8 cellular contexts compared by ENCODE assay signal in genomic region chr7:138752568-138753518, GRCh38. TPM values are rescaled to one million over a fixed set of nuclear protein-coding genes. Genes with fewer than 3 reads are reported as not detected.
DNase-seq lines count a peak whose midpoint lies in the region; ATAC-seq and TF ChIP-seq lines count a peak whose summit lies in the region.
"Had no signal": no experiment of that assay in that cellular context is flagged by ENCODE, and none has a peak within 500 bp of the region (broad histone marks: within the 10 kb centered on the region; RNA-seq: fewer than 3 reads in every experiment).

No MANE protein-coding gene starts in this region.

- TF ChIP-seq CTCF in natural killer cell (IDR thresholded peaks at IDR 0.05) (no peak), uterus (IDR thresholded peaks at IDR 0.05) (no peak)

- peaks cover 5% of the 10 kb centered on the region for H3K9me3 Mint-ChIP-seq in activated naive CD8-positive, alpha-beta T cell treated with anti-CD3 and anti-CD28 coated beads for 36 hours
- H3K9me3 Mint-ChIP-seq in natural killer cell = no peaks in the 10 kb centered on the region

- H3K9me3 ChIP-seq in uterus = no peaks in the 10 kb centered on the region

- H3K27me3 Mint-ChIP-seq in activated naive CD8-positive, alpha-beta T cell treated with anti-CD3 and anti-CD28 coated beads for 36 hours = no peaks in the 10 kb centered on the region
- peaks cover 0 to 7% of the 10 kb centered on the region in 2 donors for H3K27me3 Mint-ChIP-seq in natural killer cell (ENCODE audit: low read depth in 2 of 2)

- no peak for TF ChIP-seq POLR2A in uterus (IDR thresholded peaks at IDR 0.05)

- peaks cover 46% of the 10 kb centered on the region for H3K4me1 Mint-ChIP-seq in activated naive CD8-positive, alpha-beta T cell treated with anti-CD3 and anti-CD28 coated beads for 36 hours
- peaks cover 16 to 36% of the 10 kb centered on the region in 2 donors for H3K4me1 Mint-ChIP-seq in natural killer cell

- H3K27ac ChIP-seq in uterus = no peak overlapping the region

- H3K4me1 ChIP-seq in uterus = no peaks in the 10 kb centered on the region

- peak overlapping the region; percentile 61 for H3K27ac Mint-ChIP-seq in activated naive CD8-positive, alpha-beta T cell treated with anti-CD3 and anti-CD28 coated beads for 36 hours
- peak overlapping the region; percentile 83 for H3K27ac Mint-ChIP-seq in natural killer cell

- H3K36me3 ChIP-seq in uterus = no peaks in the 10 kb centered on the region

- intact Hi-C loops in natural killer cell (cut with micrococcal nuclease) = loop anchor here (1.0 to 10.0 kb wide), 4 partner anchors 124 to 751 kb away; partner anchors contain the start of genes CREB3L2 and TRIM24
- intact Hi-C loops in uterus (cut with DNase I; ENCODE audit: low total_unique reads) = no loop called here

- no peaks in the 10 kb centered on the region for H3K36me3 Mint-ChIP-seq in activated naive CD8-positive, alpha-beta T cell treated with anti-CD3 and anti-CD28 coated beads for 36 hours
- H3K36me3 Mint-ChIP-seq in natural killer cell = no peaks in the 10 kb centered on the region

- ATAC-seq in GM19438 (IDR thresholded peaks at IDR 0.05; ENCODE audit: low read depth, unreplicated experiment) (peak; percentile 68), HG03460 (IDR thresholded peaks at IDR 0.05; ENCODE audit: unreplicated experiment) (peak; percentile 91), natural killer cell (peak; percentile 89 to 91 (median 89))

- DNase-seq in SW480 (ENCODE audit: low spot score) (peak; percentile 100), natural killer cell (peak; percentile 79), uterus (peak; percentile 17 to 18), globus pallidus (ENCODE audit: low spot score) (no peak)
- DNase-seq in activated naive CD8-positive, alpha-beta T cell treated with anti-CD3 and anti-CD28 coated beads for 36 hours = peak; percentile 84

- no peaks in the 10 kb centered on the region for H3K27me3 ChIP-seq in uterus

- no peak overlapping the region for H3K4me3 Mint-ChIP-seq in activated naive CD8-positive, alpha-beta T cell treated with anti-CD3 and anti-CD28 coated beads for 36 hours
- H3K4me3 Mint-ChIP-seq in natural killer cell = peak overlapping the region; percentile 31

- H3K4me3 ChIP-seq in uterus = no peak overlapping the region

RNA-seq across cellular contexts. Expression of gene TMEM213, which starts 45.0 kb away (rescaled TPM):
- total RNA-seq in activated naive CD8-positive, alpha-beta T cell treated with anti-CD3 and anti-CD28 coated beads for 36 hours = not detected
- total RNA-seq in natural killer cell (not detected), uterus (under 1 TPM in 1 of 4 donors, not detected in 3; 0.35 TPM)
- total RNA-seq: subcutaneous adipose tissue had no signal

RNA-seq across cellular contexts. Expression of gene ATP6V0A4, which starts 45.2 kb away (rescaled TPM):
- not detected for total RNA-seq in activated naive CD8-positive, alpha-beta T cell treated with anti-CD3 and anti-CD28 coated beads for 36 hours
- not detected for total RNA-seq in natural killer cell
- not detected for total RNA-seq in uterus
- total RNA-seq: subcutaneous adipose tissue had no signal

RNA-seq across cellular contexts. Expression of gene SVOPL, which starts 51.7 kb away (rescaled TPM):
- under 1 TPM; 0.70 TPM for total RNA-seq in activated naive CD8-positive, alpha-beta T cell treated with anti-CD3 and anti-CD28 coated beads for 36 hours
- not detected for total RNA-seq in natural killer cell
- 1 to 10 TPM in 1 of 4 donors, under 1 TPM in 1, not detected in 2; 0.28 to 1.5 TPM for total RNA-seq in uterus
- total RNA-seq: subcutaneous adipose tissue had no signal
